Comparison of ENCODE assay signal across 12 cellular contexts in the genomic region with DNA sequence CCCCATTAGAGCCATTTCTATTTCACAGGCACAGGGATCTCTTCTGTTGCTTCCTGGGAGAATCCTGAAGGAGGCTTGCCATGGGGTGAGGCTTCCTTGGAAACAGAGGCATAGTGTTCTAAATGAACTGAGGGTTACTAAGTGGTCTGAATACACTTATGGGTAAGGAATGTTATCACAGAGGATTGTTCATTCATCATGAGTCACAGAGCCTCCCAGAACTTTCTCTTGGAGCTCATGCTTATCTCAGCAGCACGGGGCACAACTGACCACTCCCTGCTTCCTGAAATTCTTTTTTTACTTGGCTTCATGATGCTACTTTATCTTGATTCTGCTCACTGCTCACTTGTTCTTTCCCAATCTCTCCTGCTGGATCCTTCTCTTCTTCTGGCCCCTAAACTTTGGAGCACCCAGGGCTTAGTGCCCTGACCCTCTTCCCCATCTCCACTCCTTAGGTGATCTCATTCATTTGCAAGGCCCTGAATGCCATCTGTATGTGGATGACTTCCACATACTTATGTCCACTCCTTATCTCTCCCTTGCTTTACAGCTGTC. TPM values are rescaled to one million over a fixed set of nuclear protein-coding genes. Genes with fewer than 3 reads are reported as not detected.
DNase-seq lines count a peak whose midpoint lies in the region; FAIRE-seq and TF ChIP-seq lines count a peak whose summit lies in the region.
"Had no signal": no experiment of that assay in that cellular context is flagged by ENCODE, and none has a peak within 500 bp of the region (broad histone marks: within the 10 kb centered on the region; RNA-seq: fewer than 3 reads in every experiment).

No MANE protein-coding gene starts in this region.

- H3K9me3 ChIP-seq in adipocyte (ENCODE audit: control insufficient read depth, low read length) (no peaks in the 10 kb centered on the region), left ventricle myocardium inferior (replicated peaks) (no peaks in the 10 kb centered on the region), smooth muscle cell (replicated peaks; ENCODE audit: low read depth) (no peaks in the 10 kb centered on the region)
- H3K9me3 ChIP-seq: HAP-1 had no signal

- H3K4me2 ChIP-seq in smooth muscle cell: peak overlapping the region; percentile 56

- no peak for TF ChIP-seq POLR2A in H54 (IDR thresholded peaks at IDR 0.05; ENCODE audit: low read depth, low read length)

- H3F3A ChIP-seq in smooth muscle cell (ENCODE audit: low read depth): no peaks in the 10 kb centered on the region

- H3K79me2 ChIP-seq in smooth muscle cell (ENCODE audit: low read depth): peaks cover 86% of the 10 kb centered on the region

- H3K4me1 ChIP-seq in adipocyte (ENCODE audit: control insufficient read depth, insufficient read depth, low read length): peaks cover 61% of the 10 kb centered on the region
- H3K4me1 ChIP-seq in left ventricle myocardium inferior: peaks cover 60% of the 10 kb centered on the region
- peaks cover 4% of the 10 kb centered on the region for H3K4me1 ChIP-seq in smooth muscle cell (ENCODE audit: low read depth)

- WGBS in smooth muscle cell (ENCODE audit: low lambda C conversion rate): 0% methylated on average over 1 of the region's 1 CpG

- H3K36me3 ChIP-seq in adipocyte (ENCODE audit: control insufficient read depth, insufficient read depth, low read length, severe bottlenecking) (peaks cover 11% of the 10 kb centered on the region), left ventricle myocardium inferior (no peaks in the 10 kb centered on the region), smooth muscle cell (ENCODE audit: low read depth) (no peaks in the 10 kb centered on the region)
- H3K36me3 ChIP-seq: HAP-1 had no signal

- peak overlapping the region; percentile 39 for H3K9ac ChIP-seq in adipocyte (ENCODE audit: low read length)
- peak overlapping the region; percentile 72 for H3K9ac ChIP-seq in smooth muscle cell (ENCODE audit: low read depth)

- peak overlapping the region; percentile 55 for H3K27ac ChIP-seq in left ventricle myocardium inferior (replicated peaks)
- H3K27ac ChIP-seq in smooth muscle cell (ENCODE audit: low read depth): peak overlapping the region; percentile 94

- H3K4me3 ChIP-seq in adipocyte (ENCODE audit: low read length): peak overlapping the region; percentile 55
- no peak overlapping the region for H3K4me3 ChIP-seq in left ventricle myocardium inferior
- no peak overlapping the region for H3K4me3 ChIP-seq in smooth muscle cell
- H3K4me3 ChIP-seq: HAP-1 had no signal

- CTCF ChIA-PET in HEK293T (lab: Yijun Ruan, JAX): no interaction called here

- POLR2A ChIA-PET in HEK293T (lab: Yijun Ruan, JAX): no interaction called here

- no peak for TF ChIP-seq CTCF in left ventricle myocardium inferior (IDR thresholded peaks at IDR 0.05; ENCODE audit: borderline replicate concordance)
- TF ChIP-seq CTCF in smooth muscle cell (IDR thresholded peaks at IDR 0.05; ENCODE audit: borderline replicate concordance, insufficient read depth, poor library complexity, severe bottlenecking): no peak

- no peaks in the 10 kb centered on the region for H3K27me3 ChIP-seq in adipocyte (replicated peaks; ENCODE audit: control insufficient read depth, insufficient read depth, low read length)
- H3K27me3 ChIP-seq in left ventricle myocardium inferior (ENCODE audit: low read depth): no peaks in the 10 kb centered on the region
- H3K27me3 ChIP-seq in smooth muscle cell (ENCODE audit: low read depth): no peaks in the 10 kb centered on the region

- FAIRE-seq in H54 (lab: Jason Lieb, UNC): peak; percentile 96

- no peak overlapping the region for H2AFZ ChIP-seq in smooth muscle cell (ENCODE audit: low read depth)

- DNase-seq in H54 (ENCODE audit: insufficient read length, low spot score): peak; percentile 59
- DNase-seq in adipocyte (ENCODE audit: low read depth): peak; percentile 87
- no peak for DNase-seq in left ventricle myocardium inferior
- no peak for DNase-seq in smooth muscle cell (lab: John Stamatoyannopoulos, UW; ENCODE audit: unreplicated experiment)
- DNase-seq in stimulated activated CD4-positive, alpha-beta T cell treated with anti-CD3 and anti-CD28 coated beads, Interleukin-2, amount 100 ng/mL, for 48 hours: no peak
- no peak for DNase-seq in HuH-7 (ENCODE audit: low spot score)
- no peak for DNase-seq in HEK293T (ENCODE audit: extremely low spot score)
- DNase-seq in activated naive CD4-positive, alpha-beta T cell treated with Interleukin-2 at 50 U/mL for 16 hours: no peak
- DNase-seq: cerebellar nuclear complex; NCI-H1092 treated with DMSO at 0.1 percent for 48 hours; stimulated activated naive CD4-positive, alpha-beta T cell treated with Interleukin-2 at 50 U/mL for 16 hours had no signal

- peaks cover 51% of the 10 kb centered on the region for H4K20me1 ChIP-seq in smooth muscle cell (ENCODE audit: low read depth)

- intact Hi-C loops in left ventricle myocardium inferior (cut with micrococcal nuclease): no loop called here

TF ChIP-seq in HEK293T, 16 proteins besides CTCF, POLR2A, EP300 and RAD21:
- TF ChIP-seq ARNT (IDR thresholded peaks at IDR 0.05) (no peak), FOXK2 (IDR thresholded peaks at IDR 0.05) (no peak), SUZ12 (IDR thresholded peaks at IDR 0.05) (no peak), CTBP1 (IDR thresholded peaks at IDR 0.05; ENCODE audit: borderline replicate concordance) (no peak), FOXA1 (IDR thresholded peaks at IDR 0.05) (no peak), L3MBTL2 (conservative IDR thresholded peaks at IDR 0.05) (no peak), ZNF384 (IDR thresholded peaks at IDR 0.05) (no peak), LEF1 (IDR thresholded peaks at IDR 0.05; ENCODE audit: borderline replicate concordance) (no peak), ELF4 (IDR thresholded peaks at IDR 0.05) (no peak), NFRKB (IDR thresholded peaks at IDR 0.05) (no peak), BHLHE40 (IDR thresholded peaks at IDR 0.05; ENCODE audit: borderline replicate concordance) (no peak), SP1 (IDR thresholded peaks at IDR 0.05) (no peak)
- TF ChIP-seq, protein P1, sequence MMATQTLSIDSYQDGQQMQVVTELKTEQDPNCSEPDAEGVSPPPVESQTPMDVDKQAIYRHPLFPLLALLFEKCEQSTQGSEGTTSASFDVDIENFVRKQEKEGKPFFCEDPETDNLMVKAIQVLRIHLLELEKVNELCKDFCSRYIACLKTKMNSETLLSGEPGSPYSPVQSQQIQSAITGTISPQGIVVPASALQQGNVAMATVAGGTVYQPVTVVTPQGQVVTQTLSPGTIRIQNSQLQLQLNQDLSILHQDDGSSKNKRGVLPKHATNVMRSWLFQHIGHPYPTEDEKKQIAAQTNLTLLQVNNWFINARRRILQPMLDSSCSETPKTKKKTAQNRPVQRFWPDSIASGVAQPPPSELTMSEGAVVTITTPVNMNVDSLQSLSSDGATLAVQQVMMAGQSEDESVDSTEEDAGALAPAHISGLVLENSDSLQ (IDR thresholded peaks at IDR 0.05): no peak

RNA-seq across cellular contexts. Expression of a gene that starts 57.9 kb away (rescaled TPM):
- total RNA-seq in left ventricle myocardium inferior (46.2 TPM), smooth muscle cell (106 and 115 TPM in 2 replicates)
- polyA plus RNA-seq in smooth muscle cell: 44.8 and 60.3 TPM in 2 replicates

Comparison
In these comparisons a context has a peak if more than half of its experiments do, and no peak if none do; other contexts are left out.
1. DNase-seq: peak in H54 (single experiment) and adipocyte (single experiment); none in left ventricle myocardium inferior (single experiment), smooth muscle cell (single experiment), stimulated activated CD4-positive, alpha-beta T cell treated with anti-CD3 and anti-CD28 coated beads, Interleukin-2, amount 100 ng/mL, for 48 hours (0 of 2), HuH-7 (single experiment), HEK293T (single experiment) and activated naive CD4-positive, alpha-beta T cell treated with Interleukin-2 at 50 U/mL for 16 hours (single experiment).